Comparison of ENCODE assay signal across 21 cellular contexts in the genomic region with DNA sequence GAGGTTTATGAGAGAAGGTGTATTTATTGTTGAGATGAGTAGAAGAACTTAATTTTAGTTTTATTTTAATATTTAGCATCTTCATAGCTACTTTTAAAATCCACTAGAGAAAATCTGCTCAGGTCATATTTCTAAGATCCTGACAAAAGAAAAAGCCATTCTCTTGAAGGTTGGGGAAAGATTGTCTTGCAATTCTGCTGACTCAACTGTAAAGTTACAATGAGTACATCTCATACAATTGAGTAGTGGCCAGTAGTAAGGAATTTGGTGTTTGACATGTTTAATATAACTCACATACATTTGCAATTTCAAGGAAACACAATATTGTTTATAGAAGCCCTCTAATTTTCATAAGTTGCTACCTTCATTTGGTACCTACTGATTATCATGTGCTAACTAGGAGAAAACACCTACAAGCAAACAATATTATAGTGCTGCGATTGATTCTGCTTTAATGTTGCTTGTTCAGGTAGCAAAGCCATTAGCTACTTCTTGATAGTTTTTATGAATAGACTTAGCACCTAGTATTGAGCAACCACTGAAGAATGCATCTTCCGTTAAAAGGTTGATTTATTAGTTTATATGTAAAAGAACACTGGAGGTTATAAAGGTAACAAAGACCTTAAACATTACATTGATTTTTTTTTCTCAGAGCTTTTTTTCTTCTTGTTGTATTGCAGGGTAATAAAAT.
"Had no signal": no experiment of that assay in that cellular context is flagged by ENCODE, and none has a peak within 500 bp of the region (broad histone marks: within the 10 kb centered on the region; RNA-seq: fewer than 3 reads in every experiment).

No MANE protein-coding gene starts in this region.

- H3K36me3 ChIP-seq: ovary, right atrium auricular region, suprapubic skin, vagina had no signal

- H3K36me3 Mint-ChIP-seq: memory B cell, natural killer cell had no signal

- FAIRE-seq: frontal cortex, keratinocyte had no signal

- H3K27ac ChIP-seq: dorsolateral prefrontal cortex, ovary, right atrium auricular region, skin epidermis, suprapubic skin, vagina had no signal

- H3K4me1 ChIP-seq: right atrium auricular region, suprapubic skin, vagina had no signal

- H3K4me3 Mint-ChIP-seq: memory B cell; natural killer cell; stimulated activated naive CD8-positive, alpha-beta T cell treated with anti-CD3 and anti-CD28 coated beads, Interleukin-15, amount 100 ng/mL, for 72 hours had no signal

- H3K27ac Mint-ChIP-seq: memory B cell; natural killer cell; stimulated activated naive CD8-positive, alpha-beta T cell treated with anti-CD3 and anti-CD28 coated beads, Interleukin-15, amount 100 ng/mL, for 72 hours had no signal

- ATAC-seq: left lobe of liver; natural killer cell; stimulated activated naive CD8-positive, alpha-beta T cell treated with anti-CD3 and anti-CD28 coated beads, Interleukin-15, amount 100 ng/mL, for 72 hours had no signal

- H3K27me3 ChIP-seq: dorsolateral prefrontal cortex, ovary, right atrium auricular region, suprapubic skin, vagina had no signal

- H3K9me3 ChIP-seq: ovary, right atrium auricular region, suprapubic skin, vagina had no signal

- H3K27me3 Mint-ChIP-seq: memory B cell had no signal

- DNase-seq: dorsolateral prefrontal cortex; effector CD4-positive, alpha-beta T cell; hypothalamus; natural killer cell; occipital lobe; ovary; stimulated activated CD4-positive, alpha-beta T cell treated with anti-CD3 and anti-CD28 coated beads, Interleukin-15, amount 100 ng/mL, for 24 hours; stimulated activated CD4-positive, alpha-beta T cell treated with anti-CD3 and anti-CD28 coated beads, Interleukin-2, amount 100 ng/mL, for 48 hours; stimulated activated CD8-positive, alpha-beta memory T cell treated with anti-CD3 and anti-CD28 coated beads, Interleukin-4, amount 100 ng/mL, for 48 hours; stimulated activated naive CD4-positive, alpha-beta T cell; stimulated activated naive CD8-positive, alpha-beta T cell treated with anti-CD3 and anti-CD28 coated beads, Interleukin-15, amount 100 ng/mL, for 72 hours; trophoblast cell had no signal

- H3K4me3 ChIP-seq: dorsolateral prefrontal cortex, lung, ovary, right atrium auricular region, skin epidermis, suprapubic skin, vagina had no signal

- H3K4me1 Mint-ChIP-seq: memory B cell; natural killer cell; stimulated activated naive CD8-positive, alpha-beta T cell treated with anti-CD3 and anti-CD28 coated beads, Interleukin-15, amount 100 ng/mL, for 72 hours had no signal
